In the genomic region with DNA sequence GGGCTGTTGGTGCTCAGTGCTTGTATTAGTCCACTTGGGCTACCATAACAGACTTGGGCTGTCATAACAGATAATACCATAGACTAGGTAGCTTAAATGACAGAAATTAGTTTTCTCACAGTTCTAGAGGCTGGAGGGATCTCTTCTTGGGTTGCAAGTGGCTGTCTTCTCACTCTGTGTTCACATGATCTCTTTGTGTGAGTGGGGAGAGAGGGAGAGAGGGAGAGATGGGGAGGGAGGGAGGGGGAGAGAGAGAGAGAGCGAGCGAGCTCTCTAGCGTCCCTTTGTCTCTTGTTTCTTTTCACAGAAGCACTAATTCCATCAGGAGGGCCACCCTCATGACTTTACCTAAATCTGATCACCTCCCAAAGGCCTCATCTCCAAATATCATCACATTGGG, we compare ENCODE assay signal across 27 cellular contexts. TPM values are rescaled to one million over a fixed set of nuclear protein-coding genes. Genes with fewer than 3 reads are reported as not detected.
"Had no signal": no experiment of that assay in that cellular context is flagged by ENCODE, and none has a peak within 500 bp of the region (broad histone marks: within the 10 kb centered on the region; RNA-seq: fewer than 3 reads in every experiment).

No MANE protein-coding gene starts in this region.

- ATAC-seq: heart left ventricle; left lung; lower lobe of right lung; natural killer cell treated with Interleukin-12 subunit alpha and Interleukin-12 subunit beta and Interleukin-15 and Interleukin-18, amount 100 ng/mL, for 72 hours; pancreas; psoas muscle had no signal

- FAIRE-seq: astrocyte, endothelial cell of umbilical vein, kidney, pancreas had no signal

- H3K4me1 ChIP-seq: pancreas, psoas muscle, uterus had no signal

- DNase-seq: activated CD4-positive, alpha-beta memory T cell treated with anti-CD3 and anti-CD28 coated beads for 36 hours; activated CD4-positive, alpha-beta T cell treated with anti-CD3 and anti-CD28 coated beads, Interleukin-2, amount 10 ng/mL, durations not matched to agents 24 days and 14 days; activated CD4-positive, CD25-positive, alpha-beta regulatory T cell treated with anti-CD3 and anti-CD28 coated beads, Interleukin-2, amount 50 U/mL, for 72 hours; activated CD8-positive, alpha-beta memory T cell treated with anti-CD3 and anti-CD28 coated beads, Interleukin-2, amount 50 U/mL, for 4 hours; activated effector memory CD4-positive, alpha-beta T cell treated with anti-CD3 and anti-CD28 coated beads, Interleukin-2, amount 50 U/mL, for 16 hours; activated naive CD4-positive, alpha-beta T cell treated with anti-CD3 and anti-CD28 coated beads for 36 hours; activated naive CD8-positive, alpha-beta T cell treated with anti-CD3 and anti-CD28 coated beads for 36 hours; activated T-cell treated with anti-CD3 and anti-CD28 coated beads, Interleukin-2, amount 50 U/mL, for 1 hour; adrenal gland; brain microvascular endothelial cell; cortex of kidney; heart left ventricle; immature natural killer cell; kidney; left lung; lower lobe of right lung; mesenchymal stem cell; pancreas; psoas muscle; spleen; stimulated activated naive CD4-positive, alpha-beta T cell treated with Interleukin-2 at 50 U/mL for 16 hours; T1000; uterus had no signal

- H3K36me3 ChIP-seq: adrenal gland, brain microvascular endothelial cell, heart left ventricle, left lung, lower lobe of right lung, pancreas, right atrium auricular region, uterus had no signal

- H3K27ac ChIP-seq: adrenal gland, brain microvascular endothelial cell, heart left ventricle, left lung, lower lobe of right lung, pancreas, psoas muscle, right atrium auricular region, spleen, uterus had no signal

- H3K27me3 ChIP-seq: adrenal gland, brain microvascular endothelial cell, heart left ventricle, left lung, right atrium auricular region, spleen, uterus had no signal

- H3K9me3 ChIP-seq: adrenal gland, heart left ventricle, left lung, lower lobe of right lung, pancreas, psoas muscle, right atrium auricular region, spleen, uterus had no signal

- H3K4me3 ChIP-seq: adrenal gland, heart left ventricle, left lung, lower lobe of right lung, pancreas, psoas muscle, right atrium auricular region, spleen, uterus had no signal

RNA-seq across cellular contexts. Expression of a gene that starts 23.0 kb away (rescaled TPM):
- polyA plus RNA-seq: endothelial cell of umbilical vein had no signal
